15 cellular contexts compared by ENCODE assay signal in the genomic region with DNA sequence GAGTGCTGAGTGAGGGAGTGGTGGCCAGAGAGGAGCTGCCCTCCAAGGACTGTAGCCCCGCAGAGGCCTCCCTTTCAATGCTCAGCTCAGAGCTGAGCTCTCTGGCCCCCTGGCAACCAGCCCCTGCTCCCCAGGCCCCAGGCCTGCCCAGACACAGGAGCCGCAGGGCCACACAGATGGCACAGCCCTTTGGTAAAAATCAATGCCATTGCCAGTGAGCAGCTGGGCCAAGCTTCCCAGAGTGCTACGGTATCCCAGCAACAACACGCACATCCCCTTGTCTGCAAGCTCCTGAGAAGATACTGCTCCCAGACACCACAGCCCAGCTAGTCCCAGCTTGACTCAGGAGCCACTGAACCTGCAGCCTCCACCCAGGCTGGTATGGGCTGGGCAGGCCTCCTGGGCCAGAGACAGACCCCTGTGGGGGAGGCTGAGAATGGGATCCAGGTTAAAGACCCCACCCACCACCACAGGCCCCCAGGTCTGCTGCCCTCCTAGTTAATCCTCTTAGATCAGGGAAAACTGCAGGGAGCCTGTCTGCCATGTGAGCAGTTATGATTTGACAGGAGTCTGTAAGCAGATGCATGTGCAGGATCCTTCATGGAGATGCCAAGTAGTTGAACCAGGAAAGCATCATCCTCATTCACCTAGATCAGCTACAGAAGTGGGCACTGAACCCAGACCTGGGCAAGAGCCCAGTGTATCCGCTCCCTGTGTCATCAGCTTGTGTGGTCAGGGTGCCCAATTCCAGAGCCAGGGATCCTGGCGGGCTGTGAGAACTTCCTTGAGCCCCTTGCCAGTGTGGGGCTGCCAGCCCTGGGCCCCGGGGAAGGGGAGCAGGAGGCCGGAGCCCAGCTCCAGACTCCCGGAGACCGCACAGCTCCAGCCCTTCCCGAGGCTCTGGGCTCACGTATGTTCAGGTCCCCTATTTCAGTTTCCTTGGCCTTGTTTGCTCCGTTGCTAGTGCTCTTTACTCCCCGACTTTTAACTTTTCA. TPM values are rescaled to one million over a fixed set of nuclear protein-coding genes. Genes with fewer than 3 reads are reported as not detected.
A peak's percentile ranks its signal among the peaks of the same experiment; 100 is the strongest.
DNase-seq lines count a peak whose midpoint lies in the region; ATAC-seq and TF ChIP-seq lines count a peak whose summit lies in the region.
"Had no signal": no experiment of that assay in that cellular context is flagged by ENCODE, and none has a peak within 500 bp of the region (broad histone marks: within the 10 kb centered on the region; RNA-seq: fewer than 3 reads in every experiment).

No MANE protein-coding gene starts in this region.

- peak; percentile 6 for ATAC-seq in esophagus mucosa
- no peak for ATAC-seq in HG02798 (IDR thresholded peaks at IDR 0.05; ENCODE audit: poor library complexity, unreplicated experiment)
- ATAC-seq: naive thymus-derived CD4-positive, alpha-beta T cell; right cardiac atrium; stimulated activated naive CD8-positive, alpha-beta T cell treated with anti-CD3 and anti-CD28 coated beads, Interleukin-15, amount 100 ng/mL, for 72 hours had no signal

- no peak overlapping the region for H3K4me3 Mint-ChIP-seq in HFFc6
- H3K4me3 Mint-ChIP-seq: activated CD4-positive, alpha-beta memory T cell treated with anti-CD3 and anti-CD28 coated beads for 36 hours; CD14-positive monocyte; naive thymus-derived CD4-positive, alpha-beta T cell; stimulated activated naive CD8-positive, alpha-beta T cell treated with anti-CD3 and anti-CD28 coated beads, Interleukin-15, amount 100 ng/mL, for 72 hours had no signal

- H3K27ac Mint-ChIP-seq in HFFc6: no peak overlapping the region
- H3K27ac Mint-ChIP-seq: activated CD4-positive, alpha-beta memory T cell treated with anti-CD3 and anti-CD28 coated beads for 36 hours; CD14-positive monocyte; naive thymus-derived CD4-positive, alpha-beta T cell had no signal

- peaks cover 9% of the 10 kb centered on the region for H3K4me1 Mint-ChIP-seq in HFFc6 (ENCODE audit: low read depth)
- H3K4me1 Mint-ChIP-seq: CD14-positive monocyte; stimulated activated naive CD8-positive, alpha-beta T cell treated with anti-CD3 and anti-CD28 coated beads, Interleukin-15, amount 100 ng/mL, for 72 hours had no signal

- peak; percentile 29 for DNase-seq in HFFc6
- DNase-seq in NCI-H345 (lab: John Stamatoyannopoulos, UW): peak; percentile 78
- peak; percentile 77 for DNase-seq in retina
- no peak for DNase-seq in NCI-H1048 (lab: John Stamatoyannopoulos, UW)
- DNase-seq in NCI-H2081 treated with DMSO at 0.1 percent for 48 hours (lab: John Stamatoyannopoulos, UW): no peak
- no peak for DNase-seq in HPDE6-E6E7 (ENCODE audit: extremely low spot score)
- DNase-seq: activated CD4-positive, alpha-beta memory T cell treated with anti-CD3 and anti-CD28 coated beads for 36 hours; naive thymus-derived CD4-positive, alpha-beta T cell; NCI-H510A; right cardiac atrium; stimulated activated naive CD8-positive, alpha-beta T cell treated with anti-CD3 and anti-CD28 coated beads, Interleukin-15, amount 100 ng/mL, for 72 hours; T-helper 9 cell had no signal

- H3K36me3 Mint-ChIP-seq in HFFc6 (ENCODE audit: low read depth): no peaks in the 10 kb centered on the region
- H3K36me3 Mint-ChIP-seq: activated CD4-positive, alpha-beta memory T cell treated with anti-CD3 and anti-CD28 coated beads for 36 hours; CD14-positive monocyte; naive thymus-derived CD4-positive, alpha-beta T cell had no signal

- TF ChIP-seq CTCF in HFFc6 (IDR thresholded peaks at IDR 0.05): no peak

- H3K27me3 Mint-ChIP-seq in HFFc6 (ENCODE audit: insufficient read depth): peaks cover 3% of the 10 kb centered on the region
- H3K27me3 Mint-ChIP-seq: activated CD4-positive, alpha-beta memory T cell treated with anti-CD3 and anti-CD28 coated beads for 36 hours; stimulated activated naive CD8-positive, alpha-beta T cell treated with anti-CD3 and anti-CD28 coated beads, Interleukin-15, amount 100 ng/mL, for 72 hours had no signal

- no peaks in the 10 kb centered on the region for H3K9me3 Mint-ChIP-seq in HFFc6
- H3K9me3 Mint-ChIP-seq: activated CD4-positive, alpha-beta memory T cell treated with anti-CD3 and anti-CD28 coated beads for 36 hours; stimulated activated naive CD8-positive, alpha-beta T cell treated with anti-CD3 and anti-CD28 coated beads, Interleukin-15, amount 100 ng/mL, for 72 hours had no signal

RNA-seq across cellular contexts. Expression of gene ADAMTS2, which starts 26.7 kb away (rescaled TPM):
- 10 to 100 TPM; 31.5 to 38.4 (median 34.1) TPM for total RNA-seq in HFFc6 (2021; fragmentation: NEBNext Ultra II Directional; extraction: Animal tissue kit (Norgen Biotek cat#: 25700))
- total RNA-seq in esophagus mucosa: 3.5 TPM
- total RNA-seq: activated CD4-positive, alpha-beta memory T cell treated with anti-CD3 and anti-CD28 coated beads for 36 hours; naive thymus-derived CD4-positive, alpha-beta T cell had no signal

Comparison
In these comparisons a context has a peak if more than half of its experiments do, and no peak if none do; other contexts are left out.
1. DNase-seq: peak in HFFc6 (single experiment), NCI-H345 (single experiment) and retina (single experiment); none in NCI-H1048 (single experiment), NCI-H2081 treated with DMSO at 0.1 percent for 48 hours (single experiment) and HPDE6-E6E7 (single experiment).